8 cellular contexts compared by ENCODE assay signal in the genomic region with DNA sequence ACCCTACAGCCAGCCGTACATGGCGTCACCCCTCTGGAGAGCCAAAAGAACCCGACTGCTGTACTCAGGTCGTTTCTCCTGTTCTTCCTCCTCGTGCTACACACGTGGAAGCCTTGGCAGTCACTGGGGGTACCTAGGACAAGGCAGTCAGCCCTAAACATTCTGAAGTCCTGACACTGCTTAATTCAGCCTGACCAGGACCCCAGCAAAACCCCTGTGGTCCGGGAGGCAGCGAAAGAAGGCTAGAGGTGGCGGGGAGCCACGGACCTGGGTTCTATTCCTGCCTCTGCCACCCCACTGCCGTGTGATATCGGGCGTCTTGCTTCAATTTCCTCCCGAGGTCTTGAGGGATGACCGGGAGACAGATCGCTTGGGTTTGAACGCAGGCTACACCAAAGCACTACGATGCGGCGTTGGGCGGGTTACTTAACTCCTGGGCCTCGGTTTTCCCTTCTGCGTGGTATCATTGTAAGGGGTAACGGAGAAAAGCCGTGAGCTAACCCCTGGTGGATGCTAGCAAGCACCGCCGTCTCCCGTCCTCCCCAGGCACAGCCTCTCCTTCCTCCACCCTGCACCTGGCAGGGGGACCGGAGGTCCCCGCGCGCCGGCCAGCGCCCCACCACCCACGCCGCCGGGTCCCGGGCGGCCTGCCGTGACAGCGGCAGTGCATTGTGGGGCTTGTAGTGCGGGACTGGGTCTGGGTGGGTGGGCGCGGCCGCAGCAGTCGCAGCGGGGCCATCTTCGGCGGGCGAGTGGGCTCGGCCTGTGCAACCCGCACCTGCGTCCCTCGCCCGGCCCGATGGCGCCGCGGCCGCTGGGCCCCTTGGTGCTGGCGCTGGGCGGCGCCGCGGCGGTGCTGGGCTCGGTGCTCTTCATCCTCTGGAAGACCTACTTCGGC. TPM values are rescaled to one million over a fixed set of nuclear protein-coding genes. Genes with fewer than 3 reads are reported as not detected.
DNase-seq lines count a peak whose midpoint lies in the region; ATAC-seq and TF ChIP-seq lines count a peak whose summit lies in the region.

A gene with protein sequence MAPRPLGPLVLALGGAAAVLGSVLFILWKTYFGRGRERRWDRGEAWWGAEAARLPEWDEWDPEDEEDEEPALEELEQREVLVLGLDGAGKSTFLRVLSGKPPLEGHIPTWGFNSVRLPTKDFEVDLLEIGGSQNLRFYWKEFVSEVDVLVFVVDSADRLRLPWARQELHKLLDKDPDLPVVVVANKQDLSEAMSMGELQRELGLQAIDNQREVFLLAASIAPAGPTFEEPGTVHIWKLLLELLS (plus strand): TSS at position 723 of the 898 bp plus-strand sequence. CDS start 77 bp downstream, at position 800.

- 13 to 18% methylated on average over 34 to 47 of the region's 68 CpGs for WGBS in lower leg skin, 2 donors

- TF ChIP-seq CTCF in lower leg skin (IDR thresholded peaks at IDR 0.05) = no peak

- DNase-seq in activated CD4-positive, alpha-beta T cell treated with anti-CD3 and anti-CD28 coated beads for 48 hours = peak; percentile 73
- DNase-seq in lower leg skin (ENCODE audit: low spot score in 2 of 2) = no peak
- DNase-seq in stimulated activated CD4-positive, alpha-beta T cell treated with anti-CD3 and anti-CD28 coated beads, Interleukin-4, amount 100 ng/mL, for 1 hour = peak; percentile 71
- no peak for DNase-seq in HAP-1 (ENCODE audit: low spot score in 2 of 2)
- no peak for DNase-seq in NCI-H446 treated with DMSO at 0.1 percent for 48 hours (lab: John Stamatoyannopoulos, UW)

- peak within 1 kb of the TSS; percentile 70 for H3K4me3 ChIP-seq in lower leg skin (ENCODE audit: low read depth, poor library complexity, severe bottlenecking)
- no peak within 1 kb of the TSS for H3K4me3 ChIP-seq in HAP-1

- in situ Hi-C loops in HAP-1 (cut with MboI; ENCODE audit: low sequenced_read_pairs) = no loop called here

- ATAC-seq in GM18868 (IDR thresholded peaks at IDR 0.05; ENCODE audit: unreplicated experiment) (peak; percentile 41), HG03521 (IDR thresholded peaks at IDR 0.05; ENCODE audit: unreplicated experiment) (peak; percentile 20)

- intact Hi-C loops in dendritic cell treated with granulocyte-macrophage colony-stimulating factor and Interleukin-4, amounts not matched to agents 40 ng/mL and 50 ng/mL, for 4 days (cut with micrococcal nuclease) = loop anchor here (1.0 to 5.0 kb wide), 2 partner anchors 23 to 82 kb away; a partner anchor contains a TSS
- intact Hi-C loops in lower leg skin (cut with DNase I; ENCODE audit: low total_unique reads) = no loop called here

- peaks cover 42% of the 10 kb centered on the region for H3K27me3 Mint-ChIP-seq in dendritic cell treated with granulocyte-macrophage colony-stimulating factor and Interleukin-4, amounts not matched to agents 40 ng/mL and 50 ng/mL, for 4 days

- peaks cover 42% of the 10 kb centered on the region for H3K36me3 Mint-ChIP-seq in dendritic cell treated with granulocyte-macrophage colony-stimulating factor and Interleukin-4, amounts not matched to agents 40 ng/mL and 50 ng/mL, for 4 days (ENCODE audit: low read depth)

- H3K4me3 Mint-ChIP-seq in dendritic cell treated with granulocyte-macrophage colony-stimulating factor and Interleukin-4, amounts not matched to agents 40 ng/mL and 50 ng/mL, for 4 days = peak within 1 kb of the TSS; percentile 75

- H3K27me3 ChIP-seq in HAP-1 (ENCODE audit: low read depth) = no peaks in the 10 kb centered on the region

- H3K4me1 Mint-ChIP-seq in dendritic cell treated with granulocyte-macrophage colony-stimulating factor and Interleukin-4, amounts not matched to agents 40 ng/mL and 50 ng/mL, for 4 days (ENCODE audit: low read depth) = peaks cover 24% of the 10 kb centered on the region

- no peak within 1 kb of the TSS for H3K27ac Mint-ChIP-seq in dendritic cell treated with granulocyte-macrophage colony-stimulating factor and Interleukin-4, amounts not matched to agents 40 ng/mL and 50 ng/mL, for 4 days

- no peak for TF ChIP-seq POLR2A in lower leg skin (IDR thresholded peaks at IDR 0.05)

- no peaks in the 10 kb centered on the region for H3K9me3 ChIP-seq in HAP-1

- no peaks in the 10 kb centered on the region for H3K9me3 Mint-ChIP-seq in dendritic cell treated with granulocyte-macrophage colony-stimulating factor and Interleukin-4, amounts not matched to agents 40 ng/mL and 50 ng/mL, for 4 days

- no peaks in the 10 kb centered on the region for H3K4me1 ChIP-seq in HAP-1

- no peaks in the 10 kb centered on the region for H3K36me3 ChIP-seq in HAP-1 (replicated peaks)

RNA-seq across cellular contexts. Expression of the gene that starts here (rescaled TPM):
- 10 to 100 TPM in 2 of 4 donors, 1 to 10 TPM in 2; 6.1 to 13.5 (median 8.8) TPM for total RNA-seq in lower leg skin

Comparison
In these comparisons a context has a peak if more than half of its experiments do, and no peak if none do; other contexts are left out.
1. DNase-seq: peak in activated CD4-positive, alpha-beta T cell treated with anti-CD3 and anti-CD28 coated beads for 48 hours (single experiment) and stimulated activated CD4-positive, alpha-beta T cell treated with anti-CD3 and anti-CD28 coated beads, Interleukin-4, amount 100 ng/mL, for 1 hour (single experiment); none in lower leg skin (0 of 2), HAP-1 (0 of 2) and NCI-H446 treated with DMSO at 0.1 percent for 48 hours (single experiment).